19 cellular contexts compared by ENCODE assay signal in the genomic region with DNA sequence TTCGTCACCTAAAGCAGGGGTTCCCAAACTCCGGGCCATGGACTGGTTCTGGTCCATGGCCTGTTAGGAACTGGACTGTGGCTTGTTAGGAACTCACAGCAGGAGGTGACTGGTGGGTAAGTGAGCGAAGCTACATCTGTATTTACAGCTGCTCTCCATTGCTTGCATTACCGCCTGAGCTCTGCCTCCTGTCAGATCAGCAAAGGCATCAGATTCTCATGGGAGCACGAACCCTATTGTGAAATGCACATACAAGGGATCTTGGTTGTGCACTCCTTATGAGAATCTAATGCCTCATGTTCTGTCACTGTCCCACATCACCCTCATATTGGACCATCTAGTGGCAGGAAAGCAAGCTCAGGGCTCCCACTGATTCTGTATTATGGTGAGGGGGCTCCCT.
DNase-seq lines count a peak whose midpoint lies in the region; ATAC-seq and TF ChIP-seq lines count a peak whose summit lies in the region.
"Had no signal": no experiment of that assay in that cellular context is flagged by ENCODE, and none has a peak within 500 bp of the region (broad histone marks: within the 10 kb centered on the region; RNA-seq: fewer than 3 reads in every experiment).

No MANE protein-coding gene starts in this region.

- intact Hi-C loops in PC-3 (cut with micrococcal nuclease): no loop called here

- H3K27me3 Mint-ChIP-seq in endodermal cell (ENCODE audit: insufficient read depth): no peaks in the 10 kb centered on the region

- H3K4me3 ChIP-seq in BLaER1 treated with 17β-estradiol and CSF1 and Interleukin-3, amounts not matched to agents 10 nM and 100 nM: no peak overlapping the region
- H3K4me3 ChIP-seq in endodermal cell (ENCODE audit: low read length) (no peak overlapping the region), skin epidermis (no peak overlapping the region), PC-3 (ENCODE audit: low read length) (no peak overlapping the region)
- H3K4me3 ChIP-seq: HAP-1 had no signal

- H3K4me1 ChIP-seq in BLaER1 treated with 17β-estradiol and CSF1 and Interleukin-3, amounts not matched to agents 10 nM and 100 nM: peaks cover 20 to 52% (median 46%) of the 10 kb centered on the region in 10 experiments
- H3K4me1 ChIP-seq in endodermal cell (ENCODE audit: control insufficient read depth, insufficient read depth, low read length): peaks cover 21% of the 10 kb centered on the region
- peaks cover 16% of the 10 kb centered on the region for H3K4me1 ChIP-seq in PC-3 (ENCODE audit: insufficient read depth, low read length)
- H3K4me1 ChIP-seq: HAP-1 had no signal

- no TSS peak for BruUV-seq in PC-3 (replicated peaks; lab: Mats Ljungman, UMichigan)

- H3K36me3 Mint-ChIP-seq in endodermal cell (ENCODE audit: low read depth): no peaks in the 10 kb centered on the region

- peaks cover 0 to 27% (median 16%) of the 10 kb centered on the region in 11 experiments; a peak in 18 of 22 replicates for H3K9me3 ChIP-seq in BLaER1 treated with 17β-estradiol and CSF1 and Interleukin-3, amounts not matched to agents 10 nM and 100 nM (replicated peaks in 1 of 11)
- H3K9me3 ChIP-seq in endodermal cell (ENCODE audit: control insufficient read depth, low read length) (peaks cover 8% of the 10 kb centered on the region), PC-3 (ENCODE audit: low read length) (no peaks in the 10 kb centered on the region)
- H3K9me3 ChIP-seq: HAP-1 had no signal

- no peak overlapping the region for H3K9ac ChIP-seq in BLaER1 treated with 17β-estradiol and CSF1 and Interleukin-3, amounts not matched to agents 10 nM and 100 nM
- H3K9ac ChIP-seq in endodermal cell (ENCODE audit: extremely low read depth, low read length, poor library complexity, severe bottlenecking) (no peak overlapping the region), PC-3 (ENCODE audit: low read length) (no peak overlapping the region)

- ATAC-seq in PC-3: no peak

- H3K4me1 Mint-ChIP-seq in endodermal cell: peaks cover 38% of the 10 kb centered on the region

- H3K27ac Mint-ChIP-seq in endodermal cell: no peak overlapping the region
- H3K27ac Mint-ChIP-seq: IgD-negative memory B cell had no signal

- 93 to 95% methylated on average over 3 to 5 of the region's 5 CpGs for WGBS in endodermal cell (ENCODE audit: insufficient coverage in 1 of 2, insufficient read length in 1 of 2), 2 experiments

- no peaks in the 10 kb centered on the region for H4K20me1 ChIP-seq in BLaER1 treated with 17β-estradiol and CSF1 and Interleukin-3, amounts not matched to agents 10 nM and 100 nM
- no peaks in the 10 kb centered on the region for H4K20me1 ChIP-seq in PC-3 (ENCODE audit: low read length)

- peaks cover 8% of the 10 kb centered on the region for H3K9me3 Mint-ChIP-seq in endodermal cell

- H3K4me3 Mint-ChIP-seq in endodermal cell: no peak overlapping the region
- H3K4me3 Mint-ChIP-seq: IgD-negative memory B cell had no signal

- no peaks in the 10 kb centered on the region for H3K27me3 ChIP-seq in BLaER1 treated with 17β-estradiol and CSF1 and Interleukin-3, amounts not matched to agents 10 nM and 100 nM
- H3K27me3 ChIP-seq in endodermal cell (ENCODE audit: control insufficient read depth, insufficient read depth, low read length, poor library complexity, severe bottlenecking): no peaks in the 10 kb centered on the region
- H3K27me3 ChIP-seq in PC-3 (ENCODE audit: low read length): no peaks in the 10 kb centered on the region

- POLR2A ChIA-PET in PC-3 (lab: Charles Lee; ENCODE audit: unreplicated experiment): no interaction called here

- CTCF ChIA-PET in PC-3 (lab: Charles Lee): no interaction called here

- H3K4me2 ChIP-seq in BLaER1 treated with 17β-estradiol and CSF1 and Interleukin-3, amounts not matched to agents 10 nM and 100 nM: peak overlapping the region in 8 of 11 experiments; percentile 39 to 72 (median 53); a peak in 12 of 22 replicates
- H3K4me2 ChIP-seq in PC-3 (ENCODE audit: low read length): no peak overlapping the region

- H3F3A ChIP-seq in PC-3 (ENCODE audit: low read length, unreplicated experiment): no peaks in the 10 kb centered on the region

- peak overlapping the region in 2 of 11 experiments; percentile 25 to 35; a peak in 1 of 22 replicates for H3K27ac ChIP-seq in BLaER1 treated with 17β-estradiol and CSF1 and Interleukin-3, amounts not matched to agents 10 nM and 100 nM
- H3K27ac ChIP-seq in endodermal cell (ENCODE audit: low read depth, low read length) (no peak overlapping the region), skin epidermis (peak overlapping the region in 15 of 21 experiments; percentile 53 to 88 (median 76)), PC-3 (ENCODE audit: low read length) (no peak overlapping the region)
- H3K27ac ChIP-seq: C4-2B had no signal

- no peaks in the 10 kb centered on the region for H3K79me2 ChIP-seq in PC-3 (ENCODE audit: low read length)

- TF ChIP-seq CTCF in endodermal cell (conservative IDR thresholded peaks at IDR 0.05): no peak
- TF ChIP-seq CTCF in PC-3 (conservative IDR thresholded peaks at IDR 0.05; ENCODE audit: low read depth, low read length): no peak

- no peaks in the 10 kb centered on the region for H3K9me2 ChIP-seq in PC-3 (replicated peaks; ENCODE audit: low read length)

- no peaks in the 10 kb centered on the region for H3K36me3 ChIP-seq in BLaER1 treated with 17β-estradiol and CSF1 and Interleukin-3, amounts not matched to agents 10 nM and 100 nM
- H3K36me3 ChIP-seq in endodermal cell (ENCODE audit: control insufficient read depth, insufficient read depth, low read length): no peaks in the 10 kb centered on the region
- H3K36me3 ChIP-seq in PC-3 (ENCODE audit: low read depth, low read length): no peaks in the 10 kb centered on the region
- H3K36me3 ChIP-seq: HAP-1 had no signal

- DNase-seq in LHCN-M2 (ENCODE audit: low read depth): peak; percentile 9
- peak; percentile 29 for DNase-seq in endodermal cell
- DNase-seq in central memory CD4-positive, alpha-beta T cell: no peak
- DNase-seq in PC-3: no peak
- DNase-seq in activated T-cell treated with anti-CD3 and anti-CD28 coated beads, Interleukin-2, amount 50 U/mL, for 48 hours: no peak
- no peak for DNase-seq in NCI-H187 (lab: John Stamatoyannopoulos, UW)
- DNase-seq: DMS79, Kasumi-1, MM.1S, NCI-H1105 treated with DMSO at 0.1 percent for 48 hours, NCI-H187 treated with DMSO at 0.1 percent for 48 hours, NCI-H2227 treated with DMSO at 0.1 percent for 48 hours, NCI-H510A treated with DMSO at 0.1 percent for 48 hours, NCI-H774 had no signal

- no peak overlapping the region for H2AFZ ChIP-seq in PC-3 (ENCODE audit: low read length)

Comparison
In these comparisons a context has a peak if more than half of its experiments do, and no peak if none do; other contexts are left out.
1. H3K27ac ChIP-seq: peak in skin epidermis (15 of 21); none in endodermal cell (single experiment) and PC-3 (single experiment).
2. DNase-seq: peak in LHCN-M2 (single experiment) and endodermal cell (single experiment); none in central memory CD4-positive, alpha-beta T cell (single experiment), PC-3 (single experiment), activated T-cell treated with anti-CD3 and anti-CD28 coated beads, Interleukin-2, amount 50 U/mL, for 48 hours (0 of 2) and NCI-H187 (0 of 2).